23 cellular contexts compared by ENCODE assay signal in genomic region chr14:103476065-103476464, GRCh38. TPM values are rescaled to one million over a fixed set of nuclear protein-coding genes. Genes with fewer than 3 reads are reported as not detected.
DNase-seq lines count a peak whose midpoint lies in the region; ATAC-seq and TF ChIP-seq lines count a peak whose summit lies in the region.
"Had no signal": no experiment of that assay in that cellular context is flagged by ENCODE, and none has a peak within 500 bp of the region (broad histone marks: within the 10 kb centered on the region; RNA-seq: fewer than 3 reads in every experiment).

No MANE protein-coding gene starts in this region.

- ATAC-seq in activated T-cell treated with anti-CD3 and anti-CD28 coated beads, Interleukin-2, amount 50 U/mL, for 4 hours: no peak
- no peak for ATAC-seq in GM23338
- ATAC-seq in T-cell (replicated peaks in 1 of 4): peak in 3 of 4 experiments; percentile 32 to 45 (median 44)
- no peak for ATAC-seq in activated naive CD8-positive, alpha-beta T cell treated with anti-CD3 and anti-CD28 coated beads, Interleukin-2, amount 50 U/mL, for 24 hours

- no peaks in the 10 kb centered on the region for H3F3A ChIP-seq in GM23338 (replicated peaks; ENCODE audit: low read depth)

- H3K4me3 ChIP-seq in GM23338 (no peak overlapping the region), vagina (no peak overlapping the region)
- H3K4me3 ChIP-seq: BLaER1, GM23248, SJSA1 had no signal

- H3K27me3 ChIP-seq in GM23338 (ENCODE audit: insufficient read depth) (no peaks in the 10 kb centered on the region), vagina (no peaks in the 10 kb centered on the region)
- H3K27me3 ChIP-seq: BLaER1, SJSA1 had no signal

- TF ChIP-seq POLR2A in vagina (IDR thresholded peaks at IDR 0.05): no peak

- H3K9me3 Mint-ChIP-seq in activated T-cell treated with anti-CD3 and anti-CD28 coated beads, Interleukin-2, amount 50 U/mL, for 24 hours: no peaks in the 10 kb centered on the region
- no peaks in the 10 kb centered on the region for H3K9me3 Mint-ChIP-seq in activated T-cell treated with anti-CD3 and anti-CD28 coated beads, Interleukin-2, amount 50 U/mL, for 4 hours
- no peaks in the 10 kb centered on the region for H3K9me3 Mint-ChIP-seq in GM23338
- H3K9me3 Mint-ChIP-seq in T-cell: no peaks in the 10 kb centered on the region
- H3K9me3 Mint-ChIP-seq in activated naive CD8-positive, alpha-beta T cell treated with anti-CD3 and anti-CD28 coated beads, Interleukin-2, amount 50 U/mL, for 24 hours: no peaks in the 10 kb centered on the region
- no peaks in the 10 kb centered on the region for H3K9me3 Mint-ChIP-seq in MCF 10A (ENCODE audit: unreplicated experiment)
- H3K9me3 Mint-ChIP-seq in activated T-helper 1 cell treated with anti-CD3 and anti-CD28 coated beads, Interleukin-12 subunit alpha, Interleukin-12 subunit beta, Interleukin-2, Interleukin-4 antibody, amounts not matched to agents 30 ng/mL and 10 ng/mL and 1 ng/mL, durations not matched to agents 14 hours and 24 hours and 36 hours: no peaks in the 10 kb centered on the region
- H3K9me3 Mint-ChIP-seq: CD4-positive, CD25-positive, alpha-beta regulatory T cell; H9 had no signal

- CTCF ChIA-PET in T-cell (lab: Charles Lee): interaction anchor here in 1 of 2 donors (1.1 kb wide), 1 partner anchor 9 kb away, joined by 6 read pairs; no protein-coding TSS in a partner anchor
- CTCF ChIA-PET in MCF 10A (lab: Yijun Ruan, JAX): interaction anchor here (0.6 to 0.8 kb wide), 3 partner anchors 19 to 83 kb away, joined by 3 to 5 read pairs (median 3); no protein-coding TSS in a partner anchor

- DNase-seq in activated T-cell treated with anti-CD3 and anti-CD28 coated beads, Interleukin-2, amount 50 U/mL, for 24 hours: peak; percentile 7
- DNase-seq in activated T-cell treated with anti-CD3 and anti-CD28 coated beads, Interleukin-2, amount 50 U/mL, for 4 hours: no peak
- DNase-seq in GM23338 (ENCODE audit: low spot score) (no peak), T-cell (peak in 1 of 34 experiments; percentile 10), MCF 10A (ENCODE audit: unreplicated experiment) (no peak), vagina (ENCODE audit: extremely low spot score in 2 of 2) (no peak)
- DNase-seq in activated naive CD8-positive, alpha-beta T cell treated with anti-CD3 and anti-CD28 coated beads, Interleukin-2, amount 50 U/mL, for 24 hours: no peak
- no peak for DNase-seq in activated T-helper 1 cell treated with anti-CD3 and anti-CD28 coated beads, Interleukin-12 subunit alpha, Interleukin-12 subunit beta, Interleukin-2, Interleukin-4 antibody, amounts not matched to agents 30 ng/mL and 10 ng/mL and 1 ng/mL, durations not matched to agents 14 hours and 24 hours and 36 hours (ENCODE audit: low spot score)
- DNase-seq: COR-L47, GM23248, H9, NCI-H1048, NCI-H1417, NCI-H1694 treated with DMSO at 0.1 percent for 48 hours, NCI-H2081, NCI-H2227 treated with DMSO at 0.1 percent for 48 hours, NCI-H526 treated with DMSO at 0.1 percent for 48 hours, Right ventricle myocardium superior, RPMI8226 had no signal

- H3K9me2 ChIP-seq in GM23338 (ENCODE audit: insufficient read depth): no peaks in the 10 kb centered on the region

- H3K27ac ChIP-seq in GM23338 (ENCODE audit: low read depth) (0 out of 2 replicates have a peak overlapping the region, but pooled peaks have one; percentile 55), vagina (no peak overlapping the region)
- H3K27ac ChIP-seq: BLaER1, GM23248, KMS-11, SJSA1 had no signal

- POLR2A ChIA-PET in T-cell (lab: Charles Lee) (no interaction called here), MCF 10A (lab: Yijun Ruan, JAX) (interaction anchor here (0.7 kb wide), 1 partner anchor 9 kb away, joined by 3 read pairs; no protein-coding TSS in a partner anchor)

- H3K36me3 ChIP-seq in GM23338 (ENCODE audit: insufficient read depth): peaks cover 26% of the 10 kb centered on the region
- H3K36me3 ChIP-seq in vagina: peaks cover 0 to 54% of the 10 kb centered on the region in 2 donors

- H3K4me1 ChIP-seq in GM23338 (ENCODE audit: insufficient read depth) (no peaks in the 10 kb centered on the region), vagina (no peaks in the 10 kb centered on the region)
- H3K4me1 ChIP-seq: SJSA1 had no signal

- no peaks in the 10 kb centered on the region for H3K27me3 Mint-ChIP-seq in activated T-cell treated with anti-CD3 and anti-CD28 coated beads, Interleukin-2, amount 50 U/mL, for 24 hours
- no peaks in the 10 kb centered on the region for H3K27me3 Mint-ChIP-seq in activated T-cell treated with anti-CD3 and anti-CD28 coated beads, Interleukin-2, amount 50 U/mL, for 4 hours (ENCODE audit: low read depth)
- H3K27me3 Mint-ChIP-seq in GM23338 (ENCODE audit: insufficient read depth, low read depth, poor library complexity) (peaks cover 10% of the 10 kb centered on the region), T-cell (no peaks in the 10 kb centered on the region), MCF 10A (ENCODE audit: insufficient read depth, unreplicated experiment) (no peaks in the 10 kb centered on the region)
- no peaks in the 10 kb centered on the region for H3K27me3 Mint-ChIP-seq in activated naive CD8-positive, alpha-beta T cell treated with anti-CD3 and anti-CD28 coated beads, Interleukin-2, amount 50 U/mL, for 24 hours
- H3K27me3 Mint-ChIP-seq in activated T-helper 1 cell treated with anti-CD3 and anti-CD28 coated beads, Interleukin-12 subunit alpha, Interleukin-12 subunit beta, Interleukin-2, Interleukin-4 antibody, amounts not matched to agents 30 ng/mL and 10 ng/mL and 1 ng/mL, durations not matched to agents 14 hours and 24 hours and 36 hours (ENCODE audit: insufficient read depth): no peaks in the 10 kb centered on the region
- H3K27me3 Mint-ChIP-seq: CD4-positive, CD25-positive, alpha-beta regulatory T cell had no signal

- peaks cover 88% of the 10 kb centered on the region for H3K36me3 Mint-ChIP-seq in activated T-cell treated with anti-CD3 and anti-CD28 coated beads, Interleukin-2, amount 50 U/mL, for 24 hours (ENCODE audit: low read depth)
- peaks cover 47% of the 10 kb centered on the region for H3K36me3 Mint-ChIP-seq in activated T-cell treated with anti-CD3 and anti-CD28 coated beads, Interleukin-2, amount 50 U/mL, for 4 hours (ENCODE audit: insufficient read depth)
- H3K36me3 Mint-ChIP-seq in GM23338 (ENCODE audit: low read depth) (peaks cover 56% of the 10 kb centered on the region), T-cell (peaks cover 49% of the 10 kb centered on the region), MCF 10A (ENCODE audit: insufficient read depth, unreplicated experiment) (peaks cover 84% of the 10 kb centered on the region)
- H3K36me3 Mint-ChIP-seq in activated naive CD8-positive, alpha-beta T cell treated with anti-CD3 and anti-CD28 coated beads, Interleukin-2, amount 50 U/mL, for 24 hours (ENCODE audit: low read depth): peaks cover 40% of the 10 kb centered on the region
- peaks cover 36% of the 10 kb centered on the region for H3K36me3 Mint-ChIP-seq in activated T-helper 1 cell treated with anti-CD3 and anti-CD28 coated beads, Interleukin-12 subunit alpha, Interleukin-12 subunit beta, Interleukin-2, Interleukin-4 antibody, amounts not matched to agents 30 ng/mL and 10 ng/mL and 1 ng/mL, durations not matched to agents 14 hours and 24 hours and 36 hours (ENCODE audit: low read depth)

- no peak overlapping the region for H2AFZ ChIP-seq in GM23338
- H2AFZ ChIP-seq: GM23248 had no signal

- no TSS peak for BruUV-seq in MCF 10A (replicated peaks; lab: Mats Ljungman, UMichigan)

- TF ChIP-seq CTCF in GM23338 (conservative IDR thresholded peaks at IDR 0.05; ENCODE audit: low read depth in 2 of 2): no peak
- TF ChIP-seq CTCF in MCF 10A (IDR thresholded peaks at IDR 0.05; ENCODE audit: unreplicated experiment): no peak
- no peak for TF ChIP-seq CTCF in vagina (IDR thresholded peaks at IDR 0.05)

- H3K4me1 Mint-ChIP-seq in activated T-cell treated with anti-CD3 and anti-CD28 coated beads, Interleukin-2, amount 50 U/mL, for 24 hours (ENCODE audit: low read depth): peaks cover 17% of the 10 kb centered on the region
- peaks cover 11% of the 10 kb centered on the region for H3K4me1 Mint-ChIP-seq in activated T-cell treated with anti-CD3 and anti-CD28 coated beads, Interleukin-2, amount 50 U/mL, for 4 hours (ENCODE audit: low read depth)
- H3K4me1 Mint-ChIP-seq in GM23338 (no peaks in the 10 kb centered on the region), T-cell (peaks cover 14 to 15% (median 15%) of the 10 kb centered on the region in 3 donors), MCF 10A (ENCODE audit: insufficient read depth, unreplicated experiment) (peaks cover 4% of the 10 kb centered on the region)
- H3K4me1 Mint-ChIP-seq in activated naive CD8-positive, alpha-beta T cell treated with anti-CD3 and anti-CD28 coated beads, Interleukin-2, amount 50 U/mL, for 24 hours: peaks cover 13% of the 10 kb centered on the region
- H3K4me1 Mint-ChIP-seq in activated T-helper 1 cell treated with anti-CD3 and anti-CD28 coated beads, Interleukin-12 subunit alpha, Interleukin-12 subunit beta, Interleukin-2, Interleukin-4 antibody, amounts not matched to agents 30 ng/mL and 10 ng/mL and 1 ng/mL, durations not matched to agents 14 hours and 24 hours and 36 hours (ENCODE audit: low read depth): peaks cover 11% of the 10 kb centered on the region
- H3K4me1 Mint-ChIP-seq: H9 had no signal

- peak overlapping the region; percentile 24 for H3K27ac Mint-ChIP-seq in activated T-cell treated with anti-CD3 and anti-CD28 coated beads, Interleukin-2, amount 50 U/mL, for 24 hours
- H3K27ac Mint-ChIP-seq in GM23338 (no peak overlapping the region), T-cell (no peak overlapping the region), MCF 10A (ENCODE audit: low read depth, unreplicated experiment) (no peak overlapping the region)
- H3K27ac Mint-ChIP-seq in activated naive CD8-positive, alpha-beta T cell treated with anti-CD3 and anti-CD28 coated beads, Interleukin-2, amount 50 U/mL, for 24 hours: peak overlapping the region; percentile 11
- no peak overlapping the region for H3K27ac Mint-ChIP-seq in activated T-helper 1 cell treated with anti-CD3 and anti-CD28 coated beads, Interleukin-12 subunit alpha, Interleukin-12 subunit beta, Interleukin-2, Interleukin-4 antibody, amounts not matched to agents 30 ng/mL and 10 ng/mL and 1 ng/mL, durations not matched to agents 14 hours and 24 hours and 36 hours
- H3K27ac Mint-ChIP-seq: CD4-positive, CD25-positive, alpha-beta regulatory T cell had no signal

- no peak overlapping the region for H3K4me3 Mint-ChIP-seq in activated T-cell treated with anti-CD3 and anti-CD28 coated beads, Interleukin-2, amount 50 U/mL, for 24 hours
- no peak overlapping the region for H3K4me3 Mint-ChIP-seq in activated T-cell treated with anti-CD3 and anti-CD28 coated beads, Interleukin-2, amount 50 U/mL, for 4 hours
- H3K4me3 Mint-ChIP-seq in GM23338 (no peak overlapping the region), T-cell (no peak overlapping the region), MCF 10A (ENCODE audit: unreplicated experiment) (no peak overlapping the region)
- no peak overlapping the region for H3K4me3 Mint-ChIP-seq in activated naive CD8-positive, alpha-beta T cell treated with anti-CD3 and anti-CD28 coated beads, Interleukin-2, amount 50 U/mL, for 24 hours
- no peak overlapping the region for H3K4me3 Mint-ChIP-seq in activated T-helper 1 cell treated with anti-CD3 and anti-CD28 coated beads, Interleukin-12 subunit alpha, Interleukin-12 subunit beta, Interleukin-2, Interleukin-4 antibody, amounts not matched to agents 30 ng/mL and 10 ng/mL and 1 ng/mL, durations not matched to agents 14 hours and 24 hours and 36 hours
- H3K4me3 Mint-ChIP-seq: CD4-positive, CD25-positive, alpha-beta regulatory T cell; H9 had no signal

- H3K9me3 ChIP-seq in vagina: no peaks in the 10 kb centered on the region
- H3K9me3 ChIP-seq: BLaER1, SJSA1 had no signal

- no peaks in the 10 kb centered on the region; the same call in 1 of the 2 replicates for H4K20me1 ChIP-seq in GM23338 (replicated peaks; ENCODE audit: insufficient read depth)

- no peak overlapping the region for H3K4me2 ChIP-seq in GM23338
- H3K4me2 ChIP-seq: BLaER1, KMS-11 had no signal

- no peaks in the 10 kb centered on the region for H3K79me2 ChIP-seq in GM23338 (replicated peaks; ENCODE audit: insufficient read depth)

- intact Hi-C loops in MCF 10A (cut with micrococcal nuclease) (no loop called here), vagina (cut with DNase I) (no loop called here)
- intact Hi-C loops in activated T-helper 1 cell treated with anti-CD3 and anti-CD28 coated beads, Interleukin-12 subunit alpha, Interleukin-12 subunit beta, Interleukin-2, Interleukin-4 antibody, amounts not matched to agents 30 ng/mL and 10 ng/mL and 1 ng/mL, durations not matched to agents 14 hours and 24 hours and 36 hours (cut with micrococcal nuclease): no loop called here

RNA-seq across cellular contexts. Expression of gene CKB, which starts 46.6 kb away (rescaled TPM):
- 1 to 10 TPM; 4.1 to 7.6 (median 6.7) TPM for total RNA-seq in activated T-cell treated with anti-CD3 and anti-CD28 coated beads, Interleukin-2, amount 50 U/mL, for 4 hours
- total RNA-seq in GM23338 (2014; rRNA removed; shearing (Covaris generic)): 504 and 604 TPM in 2 replicates
- polyA plus RNA-seq in GM23338 (2016; fragmentation: Nextera tagmentation; extraction: Ambion mirVana): 846 and 852 TPM in 2 replicates
- total RNA-seq in T-cell (1 to 10 TPM; 4.7 to 7.6 (median 6.6) TPM), MCF 10A (2022) (5.7 and 8.5 TPM in 2 replicates), vagina (179 TPM)
- 13.7 and 16.0 TPM in 2 replicates for total RNA-seq in activated T-helper 1 cell treated with anti-CD3 and anti-CD28 coated beads, Interleukin-12 subunit alpha, Interleukin-12 subunit beta, Interleukin-2, Interleukin-4 antibody, amounts not matched to agents 30 ng/mL and 10 ng/mL and 1 ng/mL, durations not matched to agents 14 hours and 24 hours and 36 hours

RNA-seq across cellular contexts. Expression of gene TRMT61A, which starts 52.9 kb away (rescaled TPM):
- 10 to 100 TPM; 53.0 to 62.2 (median 61.5) TPM for total RNA-seq in activated T-cell treated with anti-CD3 and anti-CD28 coated beads, Interleukin-2, amount 50 U/mL, for 4 hours
- total RNA-seq in GM23338 (2014; rRNA removed; shearing (Covaris generic)): 22.0 and 28.2 TPM in 2 replicates
- polyA plus RNA-seq in GM23338 (2016; fragmentation: Nextera tagmentation; extraction: Ambion mirVana): 13.2 and 13.4 TPM in 2 replicates
- total RNA-seq in T-cell (10 to 100 TPM; 10.0 to 20.3 (median 17.6) TPM), MCF 10A (2022) (10.2 and 15.8 TPM in 2 replicates), vagina (17.7 TPM)
- 23.4 and 23.7 TPM in 2 replicates for total RNA-seq in activated T-helper 1 cell treated with anti-CD3 and anti-CD28 coated beads, Interleukin-12 subunit alpha, Interleukin-12 subunit beta, Interleukin-2, Interleukin-4 antibody, amounts not matched to agents 30 ng/mL and 10 ng/mL and 1 ng/mL, durations not matched to agents 14 hours and 24 hours and 36 hours

Comparison
In these comparisons a context has a peak if more than half of its experiments do, and no peak if none do; other contexts are left out.
1. H3K27ac Mint-ChIP-seq: peak in activated T-cell treated with anti-CD3 and anti-CD28 coated beads, Interleukin-2, amount 50 U/mL, for 24 hours (single experiment) and activated naive CD8-positive, alpha-beta T cell treated with anti-CD3 and anti-CD28 coated beads, Interleukin-2, amount 50 U/mL, for 24 hours (single experiment); none in GM23338 (single experiment), T-cell (0 of 2), MCF 10A (single experiment) and activated T-helper 1 cell treated with anti-CD3 and anti-CD28 coated beads, Interleukin-12 subunit alpha, Interleukin-12 subunit beta, Interleukin-2, Interleukin-4 antibody, amounts not matched to agents 30 ng/mL and 10 ng/mL and 1 ng/mL, durations not matched to agents 14 hours and 24 hours and 36 hours (single experiment).
2. ATAC-seq: peak in T-cell (3 of 4); none in activated T-cell treated with anti-CD3 and anti-CD28 coated beads, Interleukin-2, amount 50 U/mL, for 4 hours (0 of 2), GM23338 (single experiment) and activated naive CD8-positive, alpha-beta T cell treated with anti-CD3 and anti-CD28 coated beads, Interleukin-2, amount 50 U/mL, for 24 hours (single experiment).
3. RNA of gene CKB, which starts 46.6 kb away (total RNA-seq): 504 to 604 TPM in GM23338 and 179 TPM in vagina (single experiment); 13.7 to 16.0 TPM in activated T-helper 1 cell treated with anti-CD3 and anti-CD28 coated beads, Interleukin-12 subunit alpha, Interleukin-12 subunit beta, Interleukin-2, Interleukin-4 antibody, amounts not matched to agents 30 ng/mL and 10 ng/mL and 1 ng/mL, durations not matched to agents 14 hours and 24 hours and 36 hours, 5.7 to 8.5 TPM in MCF 10A, 4.1 to 7.6 TPM in activated T-cell treated with anti-CD3 and anti-CD28 coated beads, Interleukin-2, amount 50 U/mL, for 4 hours and 4.7 to 7.6 TPM in T-cell; every median in the first group is over 10 times any median in the second.